ENCODE assay signal across 13 cellular contexts in genomic region chr7:47186316-47186715, GRCh38.
DNase-seq lines count a peak whose midpoint lies in the region; ATAC-seq, FAIRE-seq and TF ChIP-seq lines count a peak whose summit lies in the region.
"Had no signal": no experiment of that assay in that cellular context is flagged by ENCODE, and none has a peak within 500 bp of the region (broad histone marks: within the 10 kb centered on the region; RNA-seq: fewer than 3 reads in every experiment).

No MANE protein-coding gene starts in this region.

- no peak overlapping the region for H3K14ac ChIP-seq in H1 (ENCODE audit: insufficient read length)

- no peak overlapping the region for H4K5ac ChIP-seq in H1 (ENCODE audit: insufficient read length, low read depth, low read length)

- H2AFZ ChIP-seq in H1 (ENCODE audit: low read length), result no peak overlapping the region

- TF ChIP-seq POLR2A in H1 (IDR thresholded peaks at IDR 0.05; ENCODE audit: control extremely low read depth in 1 of 2, low read depth in 2 of 2, low read length in 2 of 2), result no peak
- no peak for TF ChIP-seq POLR2A in gastroesophageal sphincter (IDR thresholded peaks at IDR 0.05)

- no peak for DNase-seq in H1 (ENCODE audit: low read depth in 1 of 2, low spot score in 2 of 2)
- DNase-seq in posterior vena cava (ENCODE audit: low spot score), result no peak
- DNase-seq in HuH-7 (ENCODE audit: low spot score), result no peak
- no peak for DNase-seq in AG08395 (ENCODE audit: low spot score)
- DNase-seq: HCEC 1CT, MG63, Right ventricle myocardium superior had no signal

- no peaks in the 10 kb centered on the region for H3K9me3 ChIP-seq in H1 (ENCODE audit: insufficient read depth in 2 of 2, low read depth in 1 of 2, low read length in 1 of 2)
- H3K9me3 ChIP-seq in gastroesophageal sphincter, result no peaks in the 10 kb centered on the region
- H3K9me3 ChIP-seq: body of pancreas, MG63 had no signal

- no peak overlapping the region for H2BK20ac ChIP-seq in H1 (ENCODE audit: low read length)

- no peak overlapping the region for H2BK120ac ChIP-seq in H1 (replicated peaks; ENCODE audit: low read depth, low read length)

- no peaks in the 10 kb centered on the region for H3K23me2 ChIP-seq in H1 (ENCODE audit: low read depth, low read length)

- no peak for TF ChIP-seq EP300 in H1 (IDR thresholded peaks at IDR 0.05; ENCODE audit: borderline replicate concordance in 1 of 2, low read depth in 2 of 2, low read length in 2 of 2)
- TF ChIP-seq EP300 in gastroesophageal sphincter (IDR thresholded peaks at IDR 0.05), result no peak

- H3K18ac ChIP-seq in H1 (ENCODE audit: extremely low read depth, low read length), result no peak overlapping the region

- H3K36me3 ChIP-seq in H1 (ENCODE audit: control insufficient read depth in 2 of 4, insufficient read depth in 4 of 4, low read length in 3 of 4), result no peaks in the 10 kb centered on the region
- H3K36me3 ChIP-seq in gastroesophageal sphincter, result no peaks in the 10 kb centered on the region
- H3K36me3 ChIP-seq: MG63 had no signal

- H2BK5ac ChIP-seq in H1 (ENCODE audit: low read depth, low read length), result no peak overlapping the region

- POLR2A ChIA-PET in H1 (lab: Charles Lee; ENCODE audit: partially characterized antibody), result no interaction called here

- no peak overlapping the region for H3K9ac ChIP-seq in H1 (replicated peaks in 1 of 4; ENCODE audit: extremely low read depth in 1 of 4, low read depth in 3 of 4, low read length in 3 of 4)

- ATAC-seq in GM18517 (IDR thresholded peaks at IDR 0.05; ENCODE audit: unreplicated experiment) (peak; percentile 98), GM21447 (IDR thresholded peaks at IDR 0.05; ENCODE audit: unreplicated experiment) (peak; percentile 94), HG03196 (IDR thresholded peaks at IDR 0.05; ENCODE audit: unreplicated experiment) (peak; percentile 95), gastroesophageal sphincter (no peak)
- ATAC-seq: body of pancreas had no signal

- H2AK5ac ChIP-seq in H1 (ENCODE audit: low read depth, low read length), result no peak overlapping the region

- H2BK12ac ChIP-seq in H1 (ENCODE audit: low read depth, low read length), result no peak overlapping the region

- H3K4me2 ChIP-seq in H1 (ENCODE audit: insufficient read depth in 1 of 2, low read depth in 2 of 2, low read length in 2 of 2), result no peak overlapping the region

- no peak for FAIRE-seq in H1 (lab: Jason Lieb, UNC)
- FAIRE-seq: D721Med had no signal

- H3K4me1 ChIP-seq in H1 (replicated peaks in 1 of 4; ENCODE audit: control insufficient read depth in 3 of 4, insufficient read depth in 4 of 4, low read length in 3 of 4), result no peaks in the 10 kb centered on the region
- peaks cover 5 to 52% (median 16%) of the 10 kb centered on the region in 3 donors for H3K4me1 ChIP-seq in gastroesophageal sphincter

- no peak overlapping the region for H4K91ac ChIP-seq in H1 (replicated peaks; ENCODE audit: insufficient read length, low read length)

- H3K79me1 ChIP-seq in H1 (ENCODE audit: low read depth, low read length), result no peaks in the 10 kb centered on the region

- H3K79me2 ChIP-seq in H1 (ENCODE audit: control insufficient read depth in 1 of 2, insufficient read depth in 2 of 2, low read length in 2 of 2), result no peaks in the 10 kb centered on the region

- H3K56ac ChIP-seq in H1 (replicated peaks; ENCODE audit: insufficient read length, low read depth, low read length), result no peak overlapping the region

- no peak overlapping the region for H2BK15ac ChIP-seq in H1 (ENCODE audit: low read length)

- CTCF ChIA-PET in H1 (lab: Charles Lee; ENCODE audit: partially characterized antibody), result interaction anchor here (0.6 to 1.9 kb wide), 5 partner anchors 32 to 1268 kb away, joined by 3 to 6 read pairs (median 3); no protein-coding TSS in a partner anchor

- no peaks in the 10 kb centered on the region for H4K20me1 ChIP-seq in H1 (replicated peaks in 1 of 2; ENCODE audit: control insufficient read depth in 1 of 2, insufficient read depth in 2 of 2, low read length in 2 of 2)

- H3K27me3 ChIP-seq in H1 (replicated peaks in 1 of 4; ENCODE audit: control insufficient read depth in 3 of 4, extremely low read depth in 1 of 4, insufficient read depth in 3 of 4, low read length in 3 of 4) (no peaks in the 10 kb centered on the region), gastroesophageal sphincter (no peaks in the 10 kb centered on the region)
- H3K27me3 ChIP-seq: body of pancreas, MG63 had no signal

- H3K27ac ChIP-seq in H1 (ENCODE audit: low read depth, low read length), result no peak overlapping the region
- H3K27ac ChIP-seq in gastroesophageal sphincter, result no peak overlapping the region
- H3K27ac ChIP-seq: body of pancreas had no signal

- no peak for TF ChIP-seq CTCF in H1 (IDR thresholded peaks at IDR 0.05; ENCODE audit: control extremely low read depth in 1 of 3, insufficient read depth in 1 of 3, low read depth in 1 of 3, low read length in 3 of 3)
- no peak for TF ChIP-seq CTCF in gastroesophageal sphincter (IDR thresholded peaks at IDR 0.05)

- H3K4me3 ChIP-seq in H1 (ENCODE audit: extremely low read depth in 1 of 4, insufficient read depth in 2 of 4, low read depth in 3 of 4, low read length in 4 of 4) (no peak overlapping the region), gastroesophageal sphincter (no peak overlapping the region)
- H3K4me3 ChIP-seq: body of pancreas, MG63 had no signal

- no peak overlapping the region for H4K8ac ChIP-seq in H1 (ENCODE audit: extremely low read depth, insufficient read depth, low read length)

- H3K4ac ChIP-seq in H1 (replicated peaks; ENCODE audit: insufficient read length, low read depth, low read length), result peak overlapping the region; percentile 16

- intact Hi-C loops in posterior vena cava (cut with DNase I), result loop anchor here in 1 of 2 donors (10.0 kb wide), 1 partner anchor 1272 kb away; no protein-coding TSS in a partner anchor

- H3K23ac ChIP-seq in H1 (ENCODE audit: insufficient read length), result no peak overlapping the region

- WGBS in H1 (ENCODE audit: extremely low coverage in 1 of 2, insufficient coverage in 1 of 2, insufficient read length in 1 of 2, insufficient replicate concordance in 2 of 2, low coverage in 1 of 2, low lambda C conversion rate in 2 of 2, missing lambda C conversion rate in 1 of 2), 2 experiments, result 90% methylated on average over 5 of the region's 5 CpGs; no CpG with 5 or more reads in 1 of the 2 experiments
- 92% methylated on average over 2 of the region's 5 CpGs; no CpG with 5 or more reads in 1 of the 2 donors for WGBS in gastroesophageal sphincter (ENCODE audit: low coverage in 1 of 2), 2 donors

- TF ChIP-seq RAD21 in H1 (IDR thresholded peaks at IDR 0.05 in 1 of 2, conservative IDR thresholded peaks at IDR 0.05 in 1 of 2; ENCODE audit: low read depth in 2 of 2, low read length in 2 of 2), result no peak

TF ChIP-seq in H1, 55 proteins besides CTCF, POLR2A, EP300 and RAD21:
- TF ChIP-seq HDAC6 (IDR thresholded peaks at IDR 0.05; ENCODE audit: low read depth, low read length) (no peak), ASH2L (IDR thresholded peaks at IDR 0.05; ENCODE audit: low read length) (no peak), GABPA (IDR thresholded peaks at IDR 0.05; ENCODE audit: borderline replicate concordance, insufficient read depth, low read length) (no peak), SIX5 (IDR thresholded peaks at IDR 0.05; ENCODE audit: low read depth, low read length) (no peak), SIN3A (conservative IDR thresholded peaks at IDR 0.05 in 1 of 2, IDR thresholded peaks at IDR 0.05 in 1 of 2; ENCODE audit: low read depth in 1 of 2, low read length in 2 of 2) (no peak)
